13 cellular contexts compared by ENCODE assay signal in the genomic region with DNA sequence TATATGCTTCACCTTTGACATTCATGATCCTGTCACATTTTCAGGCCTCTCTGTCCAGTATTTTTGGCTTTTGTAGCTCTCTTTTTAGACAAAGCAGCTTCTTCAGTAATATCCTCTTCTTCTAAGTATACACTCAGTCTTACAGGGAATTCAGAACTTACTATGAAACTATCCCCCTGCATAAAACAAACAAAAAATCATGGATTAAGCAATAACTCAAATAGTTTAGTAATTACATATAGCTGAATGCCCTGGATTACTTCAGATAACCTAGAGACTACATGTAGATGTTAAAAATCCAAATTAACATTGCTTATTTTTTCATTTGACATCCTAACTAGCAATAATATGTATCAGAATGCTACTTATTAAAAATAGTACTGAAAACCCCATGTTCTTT. TPM values are rescaled to one million over a fixed set of nuclear protein-coding genes. Genes with fewer than 3 reads are reported as not detected.
A peak's percentile ranks its signal among the peaks of the same experiment; 100 is the strongest.
DNase-seq lines count a peak whose midpoint lies in the region; ATAC-seq, FAIRE-seq and TF ChIP-seq lines count a peak whose summit lies in the region.
"Had no signal": no experiment of that assay in that cellular context is flagged by ENCODE, and none has a peak within 500 bp of the region (broad histone marks: within the 10 kb centered on the region; RNA-seq: fewer than 3 reads in every experiment).

No MANE protein-coding gene starts in this region.

- H3K4me3 ChIP-seq in MG63 (peak overlapping the region; percentile 99), K562 (no peak overlapping the region), neural progenitor cell (no peak overlapping the region), upper lobe of left lung (no peak overlapping the region), mesendoderm (ENCODE audit: low read length) (no peak overlapping the region)
- H3K4me3 ChIP-seq: left ventricle myocardium inferior had no signal

- peaks cover 54% of the 10 kb centered on the region for H3K4me1 Mint-ChIP-seq in T-helper 2 cell treated with Interferon-gamma antibody and Interleukin-4, amounts not matched to agents 5 μg/mL and 100 μg/mL, for 36 hours (ENCODE audit: low read depth)
- peaks cover 31% of the 10 kb centered on the region for H3K4me1 Mint-ChIP-seq in neural progenitor cell

- H3K27me3 ChIP-seq in MG63 = no peaks in the 10 kb centered on the region
- no peaks in the 10 kb centered on the region for H3K27me3 ChIP-seq in K562 (ENCODE audit: control insufficient read depth in 2 of 2, insufficient read depth in 2 of 2, low read length in 2 of 2)
- no peaks in the 10 kb centered on the region for H3K27me3 ChIP-seq in neural progenitor cell
- H3K27me3 ChIP-seq in upper lobe of left lung = no peaks in the 10 kb centered on the region
- H3K27me3 ChIP-seq in mesendoderm (ENCODE audit: insufficient read depth, low read length, poor library complexity) = no peaks in the 10 kb centered on the region

- H2AFZ ChIP-seq in K562 (ENCODE audit: low read depth, low read length) (no peak overlapping the region), neural progenitor cell (replicated peaks) (no peak overlapping the region)

- in situ Hi-C loops in K562 (cut with MboI) = no loop called here

- H3K36me3 ChIP-seq in MG63 = peaks cover 99% of the 10 kb centered on the region
- H3K36me3 ChIP-seq in K562 (ENCODE audit: control insufficient read depth, insufficient read depth, low read length) = peaks cover 94% of the 10 kb centered on the region
- peaks cover 55% of the 10 kb centered on the region for H3K36me3 ChIP-seq in neural progenitor cell
- H3K36me3 ChIP-seq in upper lobe of left lung = peaks cover 40 to 83% (median 50%) of the 10 kb centered on the region in 4 donors
- peaks cover 13% of the 10 kb centered on the region for H3K36me3 ChIP-seq in mesendoderm (ENCODE audit: control insufficient read depth, insufficient read depth, low read length)

- no peak for ATAC-seq in K562
- no peak for ATAC-seq in upper lobe of left lung (ENCODE audit: low FRiP score in 2 of 2)
- ATAC-seq in GM21447 (IDR thresholded peaks at IDR 0.05; ENCODE audit: unreplicated experiment) = no peak

- DNase-seq in T-helper 2 cell treated with Interferon-gamma antibody and Interleukin-4, amounts not matched to agents 5 μg/mL and 100 μg/mL, for 36 hours (ENCODE audit: low spot score) = no peak
- DNase-seq in T-helper 2 cell (no peak), MG63 (no peak), K562 (ENCODE audit: extremely low read depth in 1 of 4, low spot score in 3 of 4) (no peak), neural progenitor cell (ENCODE audit: low spot score) (no peak), upper lobe of left lung (no peak), mesendoderm (no peak)
- DNase-seq: foreskin melanocyte; left ventricle myocardium inferior; NCI-H2081; posterior cingulate gyrus; stimulated activated CD4-positive, alpha-beta T cell treated with anti-CD3 and anti-CD28 coated beads, Interleukin-2, amount 100 ng/mL, for 24 hours had no signal

- H3K4me1 ChIP-seq in K562 (replicated peaks in 1 of 2; ENCODE audit: control insufficient read depth in 2 of 2, insufficient read depth in 2 of 2, low read length in 2 of 2) (no peaks in the 10 kb centered on the region; a peak in 3 of 5 replicates), neural progenitor cell (peaks cover 34% of the 10 kb centered on the region), upper lobe of left lung (peaks cover 20 to 60% (median 35%) of the 10 kb centered on the region in 4 donors), mesendoderm (ENCODE audit: control insufficient read depth, low read depth, low read length) (no peaks in the 10 kb centered on the region)

- no peak overlapping the region for H3K4me2 ChIP-seq in K562 (ENCODE audit: insufficient read depth, low read length)
- peak overlapping the region; percentile 97 for H3K4me2 ChIP-seq in neural progenitor cell
- H3K4me2 ChIP-seq in mesendoderm (ENCODE audit: low read length) = no peak overlapping the region

- peak overlapping the region; percentile 58 for H3K4me3 Mint-ChIP-seq in T-helper 2 cell treated with Interferon-gamma antibody and Interleukin-4, amounts not matched to agents 5 μg/mL and 100 μg/mL, for 36 hours
- H3K4me3 Mint-ChIP-seq in neural progenitor cell = no peak overlapping the region

- no peak overlapping the region for H3K27ac Mint-ChIP-seq in T-helper 2 cell treated with Interferon-gamma antibody and Interleukin-4, amounts not matched to agents 5 μg/mL and 100 μg/mL, for 36 hours
- H3K27ac Mint-ChIP-seq in neural progenitor cell = no peak overlapping the region

- TF ChIP-seq CTCF in K562 (IDR thresholded peaks at IDR 0.05 in 2 of 3, conservative IDR thresholded peaks at IDR 0.05 in 1 of 3; ENCODE audit: insufficient read depth in 2 of 3, low read depth in 1 of 3, low read length in 3 of 3) = no peak
- no peak for TF ChIP-seq CTCF in neural progenitor cell (IDR thresholded peaks at IDR 0.05)
- TF ChIP-seq CTCF in upper lobe of left lung (IDR thresholded peaks at IDR 0.05) = no peak

- H3K9me3 ChIP-seq in MG63 = no peaks in the 10 kb centered on the region; the same call in 1 of the 2 replicates
- H3K9me3 ChIP-seq in K562 (replicated peaks; ENCODE audit: control insufficient read depth, insufficient read depth, low read depth, low read length) = no peaks in the 10 kb centered on the region
- H3K9me3 ChIP-seq in neural progenitor cell (ENCODE audit: low read depth) = no peaks in the 10 kb centered on the region
- no peaks in the 10 kb centered on the region for H3K9me3 ChIP-seq in upper lobe of left lung
- H3K9me3 ChIP-seq: left ventricle myocardium inferior had no signal

- CTCF ChIA-PET in K562 (lab: Yijun Ruan, JAX; ENCODE audit: low intra/inter-chr PET ratio) = no interaction called here

- no peaks in the 10 kb centered on the region for H3K9me3 Mint-ChIP-seq in T-helper 2 cell treated with Interferon-gamma antibody and Interleukin-4, amounts not matched to agents 5 μg/mL and 100 μg/mL, for 36 hours
- H3K9me3 Mint-ChIP-seq in neural progenitor cell = no peaks in the 10 kb centered on the region

- H4K8ac ChIP-seq in mesendoderm (ENCODE audit: low read depth, low read length) = no peak overlapping the region

- H3K36me3 Mint-ChIP-seq in T-helper 2 cell treated with Interferon-gamma antibody and Interleukin-4, amounts not matched to agents 5 μg/mL and 100 μg/mL, for 36 hours (ENCODE audit: low read depth) = peaks cover 95% of the 10 kb centered on the region
- peaks cover 15% of the 10 kb centered on the region for H3K36me3 Mint-ChIP-seq in neural progenitor cell

- H3K79me2 ChIP-seq in K562 (ENCODE audit: control insufficient read depth, insufficient read depth, low read length) (peaks cover 91% of the 10 kb centered on the region), neural progenitor cell (ENCODE audit: low read depth) (peaks cover 93% of the 10 kb centered on the region), mesendoderm (ENCODE audit: control insufficient read depth, insufficient read depth, low read length) (peaks cover 50% of the 10 kb centered on the region)

- H2BK5ac ChIP-seq in mesendoderm (ENCODE audit: low read length) = no peak overlapping the region

- H3K27me3 Mint-ChIP-seq in T-helper 2 cell treated with Interferon-gamma antibody and Interleukin-4, amounts not matched to agents 5 μg/mL and 100 μg/mL, for 36 hours (ENCODE audit: low read depth) = no peaks in the 10 kb centered on the region
- H3K27me3 Mint-ChIP-seq in neural progenitor cell (ENCODE audit: insufficient read depth, low read depth) = no peaks in the 10 kb centered on the region

- no peak for TF ChIP-seq EP300 in K562 (IDR thresholded peaks at IDR 0.05; ENCODE audit: low read length)
- no peak for TF ChIP-seq EP300 in upper lobe of left lung (IDR thresholded peaks at IDR 0.05)

- no peak for FAIRE-seq in K562 (lab: Jason Lieb, UNC)

- H3K56ac ChIP-seq in mesendoderm (ENCODE audit: low read length) = no peak overlapping the region

- TF ChIP-seq POLR2A in K562 (conservative IDR thresholded peaks at IDR 0.05) (no peak; the same call in 1 of the 2 replicates), upper lobe of left lung (IDR thresholded peaks at IDR 0.05) (no peak)

- intact Hi-C loops in K562 (cut with micrococcal nuclease) = no loop called here

- peaks cover 82% of the 10 kb centered on the region for H3F3A ChIP-seq in neural progenitor cell (ENCODE audit: low read depth)

- no peak overlapping the region for H3K23ac ChIP-seq in mesendoderm (ENCODE audit: low read length)

- no peak for TF ChIP-seq RAD21 in K562 (CRISPR knock-in tag; conservative IDR thresholded peaks at IDR 0.05 in 1 of 2, IDR thresholded peaks at IDR 0.05 in 1 of 2)

- no peak overlapping the region for H3K18ac ChIP-seq in mesendoderm (ENCODE audit: low read length)

- no TSS peak for BruUV-seq in K562 (replicated peaks; lab: Mats Ljungman, UMichigan)

- H3K27ac ChIP-seq in K562 (ENCODE audit: extremely low read depth, low read depth, low read length) (no peak overlapping the region), neural progenitor cell (peak overlapping the region; percentile 15), upper lobe of left lung (no peak overlapping the region), mesendoderm (ENCODE audit: low read depth, low read length) (no peak overlapping the region)
- H3K27ac ChIP-seq: left ventricle myocardium inferior had no signal

- POLR2A ChIA-PET in K562 (lab: Yijun Ruan, JAX) = interaction anchor here (0.8 to 1.6 kb wide), 2 partner anchors 10 kb away, joined by 3 read pairs; no protein-coding TSS in a partner anchor

- H2BK15ac ChIP-seq in mesendoderm (replicated peaks; ENCODE audit: low read depth) = no peak overlapping the region

- H3K9ac ChIP-seq in K562 (ENCODE audit: insufficient read depth in 1 of 2, low read depth in 2 of 2, low read length in 2 of 2) = peak overlapping the region in 1 of 2 experiments; percentile 99; a peak in 1 of 4 replicates
- H3K9ac ChIP-seq in neural progenitor cell = peak overlapping the region; percentile 5
- H3K9ac ChIP-seq in mesendoderm (ENCODE audit: low read length) = no peak overlapping the region

- H3K9me1 ChIP-seq in K562 (ENCODE audit: control insufficient read depth, insufficient read depth, low read length) = no peaks in the 10 kb centered on the region

- H3K79me1 ChIP-seq in mesendoderm (ENCODE audit: low read length) = no peaks in the 10 kb centered on the region

- no peak overlapping the region for H2BK120ac ChIP-seq in mesendoderm (ENCODE audit: low read depth, low read length)

- H2AK5ac ChIP-seq in mesendoderm (ENCODE audit: low read length) = no peak overlapping the region

- H4K5ac ChIP-seq in mesendoderm (ENCODE audit: low read length) = no peak overlapping the region

- peaks cover 4% of the 10 kb centered on the region for H4K20me1 ChIP-seq in K562 (replicated peaks; ENCODE audit: control insufficient read depth, insufficient read depth, low read length)
- peaks cover 94% of the 10 kb centered on the region for H4K20me1 ChIP-seq in neural progenitor cell (ENCODE audit: low read depth)

- no peak overlapping the region for H3K4ac ChIP-seq in mesendoderm (ENCODE audit: low read depth, low read length)

RNA-seq across cellular contexts. Expression of a gene that starts 5.2 kb away (rescaled TPM):
- total RNA-seq in MG63 (2014; rRNA removed; shearing (Covaris generic); ENCODE audit: low replicate concordance) = 92.0 and 171 TPM in 2 replicates
- total RNA-seq in K562 (2011; cell fraction: chromatin; rRNA removed; ENCODE audit: low replicate concordance) = 288 and 1,250 TPM in 2 replicates
- total RNA-seq in K562 (2011; cell fraction: nucleolus; rRNA removed) = 323 and 380 TPM in 2 replicates
- 528 and 703 TPM in 2 replicates for total RNA-seq in K562 (2011; cell fraction: nucleoplasm; rRNA removed)
- total RNA-seq in K562 (2014; rRNA removed) (155 and 182 TPM in 2 replicates), K562 (2014; rRNA removed; fragmentation: Illumina TruSeq; extraction: Trizol) (313 and 326 TPM in 2 replicates), K562 (2015; rRNA removed; fragmentation: Illumina TruSeq; extraction: Trizol) (301 and 347 TPM in 2 replicates), K562 (2021) (189 and 193 TPM in 2 replicates), neural progenitor cell (ENCODE audit: low replicate concordance) (180 and 316 TPM in 2 replicates), upper lobe of left lung (100 to 1,000 TPM in 2 of 6 donors, 10 to 100 TPM in 4; 70.5 to 195 (median 88.5) TPM)
- polyA plus RNA-seq in K562 (2011; rRNA removed) (208 and 270 TPM in 2 replicates), K562 (2014; fragmentation: Illumina TruSeq; extraction: Trizol) (203 and 250 TPM in 2 replicates), K562 (2014; fragmentation: Nextera tagmentation; extraction: Ambion mirVana) (100 to 1,000 TPM; 122 to 123 TPM), K562 (2014; rRNA removed) (245 and 293 TPM in 2 replicates)
- polyA plus RNA-seq in K562 (2011; cell fraction: cytosol; rRNA removed) = 21.9 and 72.7 TPM in 2 replicates
- 340 and 474 TPM in 2 replicates for polyA plus RNA-seq in K562 (2011; cell fraction: nucleus; rRNA removed)
- 127 and 137 TPM in 2 replicates for polyA plus RNA-seq in K562 (2012)
- 237 and 271 TPM in 2 replicates for polyA minus RNA-seq in K562 (2011; rRNA and poly(A)+ RNA removed)
- polyA minus RNA-seq in K562 (2011; cell fraction: cytosol; rRNA and poly(A)+ RNA removed) = 59.7 and 102 TPM in 2 replicates
- 469 and 813 TPM in 2 replicates for polyA minus RNA-seq in K562 (2011; cell fraction: nucleus; rRNA and poly(A)+ RNA removed)
- 238 TPM for polyA plus RNA-seq in mesendoderm (2013, experiment 1 of 2)
- 235 TPM for polyA plus RNA-seq in mesendoderm (2013, experiment 2 of 2)

RNA-seq across cellular contexts. Expression of a gene that starts 5.3 kb away (rescaled TPM):
- total RNA-seq in MG63 (2014; rRNA removed; shearing (Covaris generic); ENCODE audit: low replicate concordance) = 19.3 and 31.7 TPM in 2 replicates
- total RNA-seq in K562 (2011; cell fraction: chromatin; rRNA removed; ENCODE audit: low replicate concordance) = 16.6 and 50.4 TPM in 2 replicates
- 8.3 and 11.8 TPM in 2 replicates for total RNA-seq in K562 (2011; cell fraction: nucleolus; rRNA removed)
- total RNA-seq in K562 (2011; cell fraction: nucleoplasm; rRNA removed) = 15.0 and 27.5 TPM in 2 replicates
- total RNA-seq in K562 (2014; rRNA removed) (12.0 and 13.4 TPM in 2 replicates), K562 (2014; rRNA removed; fragmentation: Illumina TruSeq; extraction: Trizol) (23.1 and 30.5 TPM in 2 replicates), K562 (2015; rRNA removed; fragmentation: Illumina TruSeq; extraction: Trizol) (15.3 and 16.8 TPM in 2 replicates), K562 (2021) (13.1 and 15.6 TPM in 2 replicates), neural progenitor cell (ENCODE audit: low replicate concordance) (29.7 and 44.3 TPM in 2 replicates), upper lobe of left lung (10 to 100 TPM; 23.6 to 81.3 (median 39.8) TPM)
- polyA plus RNA-seq in K562 (2011; rRNA removed) (26.7 and 33.0 TPM in 2 replicates), K562 (2014; fragmentation: Illumina TruSeq; extraction: Trizol) (24.3 and 25.0 TPM in 2 replicates), K562 (2014; fragmentation: Nextera tagmentation; extraction: Ambion mirVana) (10 to 100 TPM; 31.5 to 31.7 TPM), K562 (2014; rRNA removed) (15.9 and 18.3 TPM in 2 replicates)
- polyA plus RNA-seq in K562 (2011; cell fraction: cytosol; rRNA removed) = 4.4 and 11.8 TPM in 2 replicates
- polyA plus RNA-seq in K562 (2011; cell fraction: nucleus; rRNA removed) = 11.0 and 29.8 TPM in 2 replicates
- polyA plus RNA-seq in K562 (2012) = 13.4 and 23.0 TPM in 2 replicates
- 19.7 and 24.9 TPM in 2 replicates for polyA minus RNA-seq in K562 (2011; rRNA and poly(A)+ RNA removed)
- polyA minus RNA-seq in K562 (2011; cell fraction: cytosol; rRNA and poly(A)+ RNA removed) = 8.9 and 11.4 TPM in 2 replicates
- polyA minus RNA-seq in K562 (2011; cell fraction: nucleus; rRNA and poly(A)+ RNA removed) = 4.7 and 9.4 TPM in 2 replicates
- polyA plus RNA-seq in mesendoderm (2013, experiment 1 of 2) = 7.6 TPM
- 8.1 TPM for polyA plus RNA-seq in mesendoderm (2013, experiment 2 of 2)

RNA-seq across cellular contexts. Expression of a gene that starts 48.0 kb away (rescaled TPM):
- 27.1 and 33.3 TPM in 2 replicates for total RNA-seq in MG63 (2014; rRNA removed; shearing (Covaris generic); ENCODE audit: low replicate concordance)
- total RNA-seq in K562 (2011; cell fraction: chromatin; rRNA removed; ENCODE audit: low replicate concordance) = 55.0 and 121 TPM in 2 replicates
- 36.2 and 37.2 TPM in 2 replicates for total RNA-seq in K562 (2011; cell fraction: nucleolus; rRNA removed)
- 65.5 and 106 TPM in 2 replicates for total RNA-seq in K562 (2011; cell fraction: nucleoplasm; rRNA removed)
- total RNA-seq in K562 (2014; rRNA removed) = 29.8 and 30.7 TPM in 2 replicates
- 34.5 and 35.1 TPM in 2 replicates for total RNA-seq in K562 (2014; rRNA removed; fragmentation: Illumina TruSeq; extraction: Trizol)
- total RNA-seq in K562 (2015; rRNA removed; fragmentation: Illumina TruSeq; extraction: Trizol) = 31.5 and 32.4 TPM in 2 replicates
- 34.7 and 35.0 TPM in 2 replicates for total RNA-seq in K562 (2021)
- 20.3 and 22.0 TPM in 2 replicates for polyA plus RNA-seq in K562 (2011; rRNA removed)
- polyA plus RNA-seq in K562 (2011; cell fraction: cytosol; rRNA removed) = 7.8 and 8.2 TPM in 2 replicates
- 31.3 and 40.5 TPM in 2 replicates for polyA plus RNA-seq in K562 (2011; cell fraction: nucleus; rRNA removed)
- polyA plus RNA-seq in K562 (2012) = 12.7 and 15.4 TPM in 2 replicates
- polyA plus RNA-seq in K562 (2014; fragmentation: Illumina TruSeq; extraction: Trizol) = 22.1 and 26.8 TPM in 2 replicates
- polyA plus RNA-seq in K562 (2014; fragmentation: Nextera tagmentation; extraction: Ambion mirVana) = 1 to 10 TPM; 6.7 to 7.7 TPM
- polyA plus RNA-seq in K562 (2014; rRNA removed) = 21.5 and 21.7 TPM in 2 replicates
- 30.5 and 37.4 TPM in 2 replicates for polyA minus RNA-seq in K562 (2011; rRNA and poly(A)+ RNA removed)
- polyA minus RNA-seq in K562 (2011; cell fraction: cytosol; rRNA and poly(A)+ RNA removed) = 11.0 and 14.2 TPM in 2 replicates
- polyA minus RNA-seq in K562 (2011; cell fraction: nucleus; rRNA and poly(A)+ RNA removed) = 36.9 and 49.5 TPM in 2 replicates
- 40.2 and 76.4 TPM in 2 replicates for total RNA-seq in neural progenitor cell (ENCODE audit: low replicate concordance)
- total RNA-seq in upper lobe of left lung = 10 to 100 TPM; 13.1 to 33.5 (median 28.1) TPM
- polyA plus RNA-seq in mesendoderm (2013, experiment 1 of 2) = 22.5 TPM
- 21.6 TPM for polyA plus RNA-seq in mesendoderm (2013, experiment 2 of 2)
